ENCODE assay signal across 38 cellular contexts in genomic region chr6:101224751-101225150, GRCh38.
"Had no signal": no experiment of that assay in that cellular context is flagged by ENCODE, and none has a peak within 500 bp of the region (broad histone marks: within the 10 kb centered on the region; RNA-seq: fewer than 3 reads in every experiment).

No MANE protein-coding gene starts in this region.

- H3K27ac Mint-ChIP-seq: activated CD4-positive, alpha-beta memory T cell treated with anti-CD3 and anti-CD28 coated beads, Interleukin-2, amount 10 ng/mL, durations not matched to agents 7 days and 5 days; activated CD4-positive, alpha-beta T cell treated with anti-CD3 and anti-CD28 coated beads for 36 hours; activated CD4-positive, alpha-beta T cell treated with anti-CD3 and anti-CD28 coated beads, Interleukin-2, amount 10 ng/mL, durations not matched to agents 7 days and 5 days; activated CD8-positive, alpha-beta memory T cell treated with anti-CD3 and anti-CD28 coated beads, Interleukin-2, amount 10 ng/mL, durations not matched to agents 7 days and 5 days; activated CD8-positive, alpha-beta T cell treated with anti-CD3 and anti-CD28 coated beads, Interleukin-2, amount 10 ng/mL, durations not matched to agents 7 days and 5 days; activated naive CD4-positive, alpha-beta T cell treated with anti-CD3 and anti-CD28 coated beads, Interleukin-2, amount 10 ng/mL, durations not matched to agents 7 days and 5 days; activated naive CD4-positive, alpha-beta T cell treated with anti-CD3 and anti-CD28 coated beads, Interleukin-2, amount 50 U/mL, for 24 hours; activated naive CD8-positive, alpha-beta T cell; activated naive CD8-positive, alpha-beta T cell treated with anti-CD3 and anti-CD28 coated beads, Interleukin-2, amount 10 ng/mL, durations not matched to agents 7 days and 5 days; activated naive CD8-positive, alpha-beta T cell treated with anti-CD3 and anti-CD28 coated beads, Interleukin-2, amount 50 U/mL, for 24 hours; activated T-cell treated with anti-CD3 and anti-CD28 coated beads, Interleukin-2, amount 50 U/mL, for 24 hours; activated T-helper 2 cell treated with anti-CD3 and anti-CD28 coated beads, Interferon-gamma antibody, Interleukin-2, Interleukin-4, amounts not matched to agents 10 μg/mL and 5 μg/mL and 100 μg/mL, durations not matched to agents 14 hours and 24 hours and 36 hours; brain; T-helper 1 cell treated with Interleukin-12 subunit alpha and Interleukin-12 subunit beta and Interleukin-4 antibody, amounts not matched to agents 30 μg/mL and 1 μg/mL, for 36 hours; T-helper 2 cell treated with Interferon-gamma antibody and Interleukin-4, amounts not matched to agents 5 μg/mL and 100 μg/mL, for 36 hours; WTC11 had no signal

- H3K9me3 Mint-ChIP-seq: activated naive CD4-positive, alpha-beta T cell treated with anti-CD3 and anti-CD28 coated beads, Interleukin-2, amount 50 U/mL, for 24 hours; activated naive CD8-positive, alpha-beta T cell treated with anti-CD3 and anti-CD28 coated beads, Interleukin-2, amount 10 ng/mL, durations not matched to agents 7 days and 5 days; T-helper 1 cell treated with Interleukin-12 subunit alpha and Interleukin-12 subunit beta and Interleukin-4 antibody, amounts not matched to agents 30 μg/mL and 1 μg/mL, for 36 hours had no signal

- H3K4me3 ChIP-seq: ascending aorta, cardiac muscle cell had no signal

- H3K27me3 Mint-ChIP-seq: activated CD4-positive, alpha-beta memory T cell treated with anti-CD3 and anti-CD28 coated beads, Interleukin-2, amount 10 ng/mL, durations not matched to agents 7 days and 5 days; activated CD4-positive, alpha-beta T cell treated with anti-CD3 and anti-CD28 coated beads for 36 hours; activated CD4-positive, alpha-beta T cell treated with anti-CD3 and anti-CD28 coated beads, Interleukin-2, amount 10 ng/mL, durations not matched to agents 7 days and 5 days; activated CD8-positive, alpha-beta memory T cell treated with anti-CD3 and anti-CD28 coated beads, Interleukin-2, amount 10 ng/mL, durations not matched to agents 7 days and 5 days; activated naive CD4-positive, alpha-beta T cell treated with anti-CD3 and anti-CD28 coated beads, Interleukin-2, amount 10 ng/mL, durations not matched to agents 7 days and 5 days; activated naive CD4-positive, alpha-beta T cell treated with anti-CD3 and anti-CD28 coated beads, Interleukin-2, amount 50 U/mL, for 24 hours; activated naive CD8-positive, alpha-beta T cell; activated naive CD8-positive, alpha-beta T cell treated with anti-CD3 and anti-CD28 coated beads, Interleukin-2, amount 10 ng/mL, durations not matched to agents 7 days and 5 days; activated T-cell treated with anti-CD3 and anti-CD28 coated beads, Interleukin-2, amount 50 U/mL, for 24 hours; brain; central memory CD8-positive, alpha-beta T cell had no signal

- H3K4me1 Mint-ChIP-seq: activated CD4-positive, alpha-beta memory T cell treated with anti-CD3 and anti-CD28 coated beads, Interleukin-2, amount 10 ng/mL, durations not matched to agents 7 days and 5 days; activated CD4-positive, alpha-beta T cell treated with anti-CD3 and anti-CD28 coated beads for 36 hours; activated CD4-positive, alpha-beta T cell treated with anti-CD3 and anti-CD28 coated beads, Interleukin-2, amount 10 ng/mL, durations not matched to agents 7 days and 5 days; activated CD8-positive, alpha-beta memory T cell treated with anti-CD3 and anti-CD28 coated beads, Interleukin-2, amount 10 ng/mL, durations not matched to agents 7 days and 5 days; activated naive CD4-positive, alpha-beta T cell treated with anti-CD3 and anti-CD28 coated beads, Interleukin-2, amount 10 ng/mL, durations not matched to agents 7 days and 5 days; activated naive CD4-positive, alpha-beta T cell treated with anti-CD3 and anti-CD28 coated beads, Interleukin-2, amount 50 U/mL, for 24 hours; activated naive CD8-positive, alpha-beta T cell treated with anti-CD3 and anti-CD28 coated beads, Interleukin-2, amount 10 ng/mL, durations not matched to agents 7 days and 5 days; activated naive CD8-positive, alpha-beta T cell treated with anti-CD3 and anti-CD28 coated beads, Interleukin-2, amount 50 U/mL, for 24 hours; brain; central memory CD8-positive, alpha-beta T cell had no signal

- H3K9me3 ChIP-seq: ascending aorta had no signal

- H3K27ac ChIP-seq: ascending aorta, cardiac muscle cell, WERI-Rb-1 had no signal

- DNase-seq: activated CD4-positive, alpha-beta memory T cell treated with anti-CD3 and anti-CD28 coated beads, Interleukin-2, amount 10 ng/mL, durations not matched to agents 7 days and 5 days; activated CD4-positive, alpha-beta T cell treated with anti-CD3 and anti-CD28 coated beads for 1 hour; activated CD4-positive, alpha-beta T cell treated with anti-CD3 and anti-CD28 coated beads for 36 hours; activated CD4-positive, alpha-beta T cell treated with anti-CD3 and anti-CD28 coated beads for 48 hours; activated CD4-positive, alpha-beta T cell treated with anti-CD3 and anti-CD28 coated beads, Interleukin-2, amount 10 ng/mL, durations not matched to agents 7 days and 5 days; activated CD4-positive, alpha-beta T cell treated with anti-CD3 and anti-CD28 coated beads, Interleukin-2, amount 50 U/mL, for 48 hours; activated CD4-positive, CD25-positive, alpha-beta regulatory T cell; activated CD8-positive, alpha-beta memory T cell treated with anti-CD3 and anti-CD28 coated beads for 24 hours; activated CD8-positive, alpha-beta memory T cell treated with anti-CD3 and anti-CD28 coated beads, Interleukin-2, amount 10 ng/mL, durations not matched to agents 7 days and 5 days; activated CD8-positive, alpha-beta memory T cell treated with anti-CD3 and anti-CD28 coated beads, Interleukin-2, amount 50 U/mL, for 48 hours; activated CD8-positive, alpha-beta T cell treated with anti-CD3 and anti-CD28 coated beads, Interleukin-2, amount 10 ng/mL, durations not matched to agents 7 days and 5 days; activated effector memory CD4-positive, alpha-beta T cell treated with Interleukin-2 at 50 U/mL for 16 hours; activated gamma-delta T cell; activated naive CD4-positive, alpha-beta T cell treated with anti-CD3 and anti-CD28 coated beads, Interleukin-2, amount 10 ng/mL, durations not matched to agents 7 days and 5 days; activated naive CD4-positive, alpha-beta T cell treated with Interleukin-2 at 50 U/mL for 16 hours; activated naive CD8-positive, alpha-beta T cell treated with anti-CD3 and anti-CD28 coated beads, Interleukin-2, amount 10 ng/mL, durations not matched to agents 7 days and 5 days; activated naive CD8-positive, alpha-beta T cell treated with anti-CD3 and anti-CD28 coated beads, Interleukin-2, amount 50 U/mL, for 24 hours; activated T-cell treated with anti-CD3 and anti-CD28 coated beads, Interleukin-2, amount 50 U/mL, for 24 hours; activated T-cell treated with anti-CD3 and anti-CD28 coated beads, Interleukin-2, amount 50 U/mL, for 48 hours; amygdala; anterior cingulate cortex; caudate nucleus; cerebellar nuclear complex; T-helper 1 cell; T-helper 2 cell; T-helper 9 cell; WERI-Rb-1 had no signal

- H3K36me3 ChIP-seq: ascending aorta, cardiac muscle cell, WERI-Rb-1 had no signal

- H3K4me3 Mint-ChIP-seq: activated CD4-positive, alpha-beta memory T cell treated with anti-CD3 and anti-CD28 coated beads, Interleukin-2, amount 10 ng/mL, durations not matched to agents 7 days and 5 days; activated CD4-positive, alpha-beta T cell treated with anti-CD3 and anti-CD28 coated beads for 36 hours; activated CD4-positive, alpha-beta T cell treated with anti-CD3 and anti-CD28 coated beads, Interleukin-2, amount 10 ng/mL, durations not matched to agents 7 days and 5 days; activated CD8-positive, alpha-beta memory T cell treated with anti-CD3 and anti-CD28 coated beads, Interleukin-2, amount 10 ng/mL, durations not matched to agents 7 days and 5 days; activated CD8-positive, alpha-beta T cell treated with anti-CD3 and anti-CD28 coated beads, Interleukin-2, amount 10 ng/mL, durations not matched to agents 7 days and 5 days; activated naive CD4-positive, alpha-beta T cell treated with anti-CD3 and anti-CD28 coated beads, Interleukin-2, amount 10 ng/mL, durations not matched to agents 7 days and 5 days; activated naive CD4-positive, alpha-beta T cell treated with anti-CD3 and anti-CD28 coated beads, Interleukin-2, amount 50 U/mL, for 24 hours; activated naive CD8-positive, alpha-beta T cell; activated naive CD8-positive, alpha-beta T cell treated with anti-CD3 and anti-CD28 coated beads, Interleukin-2, amount 10 ng/mL, durations not matched to agents 7 days and 5 days; activated naive CD8-positive, alpha-beta T cell treated with anti-CD3 and anti-CD28 coated beads, Interleukin-2, amount 50 U/mL, for 24 hours; activated T-cell treated with anti-CD3 and anti-CD28 coated beads, Interleukin-2, amount 50 U/mL, for 24 hours; brain; central memory CD8-positive, alpha-beta T cell; T-helper 1 cell treated with Interleukin-12 subunit alpha and Interleukin-12 subunit beta and Interleukin-4 antibody, amounts not matched to agents 30 μg/mL and 1 μg/mL, for 36 hours; T-helper 2 cell treated with Interferon-gamma antibody and Interleukin-4, amounts not matched to agents 5 μg/mL and 100 μg/mL, for 36 hours; WTC11 had no signal

- ATAC-seq: activated CD4-positive, alpha-beta T cell treated with anti-CD3 and anti-CD28 coated beads for 36 hours; activated CD4-positive, CD25-positive, alpha-beta regulatory T cell treated with anti-CD3 and anti-CD28 coated beads, Interleukin-2, amount 50 U/mL, for 24 hours; activated CD8-positive, alpha-beta memory T cell treated with anti-CD3 and anti-CD28 coated beads, Interleukin-2, amount 10 ng/mL, durations not matched to agents 7 days and 5 days; activated CD8-positive, alpha-beta T cell treated with anti-CD3 and anti-CD28 coated beads, Interleukin-2, amount 10 ng/mL, durations not matched to agents 7 days and 5 days; activated naive CD8-positive, alpha-beta T cell treated with anti-CD3 and anti-CD28 coated beads, Interleukin-2, amount 50 U/mL, for 24 hours; WTC11 had no signal

- H3K4me1 ChIP-seq: ascending aorta had no signal

- H3K36me3 Mint-ChIP-seq: activated CD8-positive, alpha-beta memory T cell treated with anti-CD3 and anti-CD28 coated beads, Interleukin-2, amount 10 ng/mL, durations not matched to agents 7 days and 5 days; activated naive CD4-positive, alpha-beta T cell treated with anti-CD3 and anti-CD28 coated beads, Interleukin-2, amount 10 ng/mL, durations not matched to agents 7 days and 5 days; activated naive CD4-positive, alpha-beta T cell treated with anti-CD3 and anti-CD28 coated beads, Interleukin-2, amount 50 U/mL, for 24 hours; activated naive CD8-positive, alpha-beta T cell; activated naive CD8-positive, alpha-beta T cell treated with anti-CD3 and anti-CD28 coated beads, Interleukin-2, amount 10 ng/mL, durations not matched to agents 7 days and 5 days; brain had no signal

- H3K27me3 ChIP-seq: ascending aorta, cardiac muscle cell had no signal
